27 cellular contexts compared by ENCODE assay signal in the genomic region with DNA sequence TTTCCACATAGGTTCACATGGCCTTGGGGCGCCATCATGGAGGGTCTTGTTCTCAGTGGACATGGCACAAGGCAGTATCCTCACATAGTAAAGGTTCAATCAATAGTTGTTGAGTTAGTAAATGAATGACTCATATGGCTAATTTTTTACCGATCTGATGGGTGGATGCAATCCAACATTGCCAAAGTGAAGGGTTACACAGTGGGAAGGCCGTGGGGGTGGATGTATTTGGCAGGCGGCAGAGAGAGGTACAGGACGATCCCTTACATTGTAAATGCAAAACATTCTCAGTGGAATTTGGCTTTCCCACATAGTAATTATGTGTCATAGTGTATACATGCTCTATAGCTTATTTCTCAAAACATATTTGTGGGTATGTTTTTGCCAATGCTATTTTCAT. TPM values are rescaled to one million over a fixed set of nuclear protein-coding genes. Genes with fewer than 3 reads are reported as not detected.
DNase-seq lines count a peak whose midpoint lies in the region; ATAC-seq and TF ChIP-seq lines count a peak whose summit lies in the region.
"Had no signal": no experiment of that assay in that cellular context is flagged by ENCODE, and none has a peak within 500 bp of the region (broad histone marks: within the 10 kb centered on the region; RNA-seq: fewer than 3 reads in every experiment).

No MANE protein-coding gene starts in this region.

- H2BK5ac ChIP-seq in mesenchymal stem cell (ENCODE audit: low read depth, low read length, poor library complexity, severe bottlenecking): no peak overlapping the region

- H3K27ac Mint-ChIP-seq in activated CD8-positive, alpha-beta memory T cell treated with anti-CD3 and anti-CD28 coated beads, Interleukin-2, amount 10 ng/mL, durations not matched to agents 7 days and 5 days: no peak overlapping the region
- H3K27ac Mint-ChIP-seq: activated naive CD4-positive, alpha-beta T cell treated with anti-CD3 and anti-CD28 coated beads, Interleukin-2, amount 10 ng/mL, durations not matched to agents 7 days and 5 days; effector memory CD8-positive, alpha-beta T cell; naive thymus-derived CD8-positive, alpha-beta T cell had no signal

- peak; percentile 39 for DNase-seq in AG04450 (ENCODE audit: low read depth, low spot score)
- peak; percentile 68 for DNase-seq in PC-3
- peak; percentile 73 for DNase-seq in choroid plexus epithelial cell (ENCODE audit: low read depth)
- no peak for DNase-seq in mesenchymal stem cell
- DNase-seq in activated CD8-positive, alpha-beta memory T cell treated with anti-CD3 and anti-CD28 coated beads, Interleukin-2, amount 10 ng/mL, durations not matched to agents 7 days and 5 days: no peak
- no peak for DNase-seq in NCI-H510A treated with DMSO at 0.1 percent for 48 hours (lab: John Stamatoyannopoulos, UW)
- no peak for DNase-seq in NK-92 treated with Interleukin-12 subunit alpha and Interleukin-12 subunit beta, amount 100 ng/mL, for 24 hours (lab: John Stamatoyannopoulos, UW)
- DNase-seq: activated CD4-positive, alpha-beta T cell treated with anti-CD3 and anti-CD28 coated beads for 1 hour; activated naive CD4-positive, alpha-beta T cell treated with anti-CD3 and anti-CD28 coated beads, Interleukin-2, amount 10 ng/mL, durations not matched to agents 7 days and 5 days; activated T-cell treated with anti-CD3 and anti-CD28 coated beads, Interleukin-2, amount 50 U/mL, for 48 hours; aorta; Calu3; colonic mucosa; effector memory CD8-positive, alpha-beta T cell; left cardiac atrium; naive thymus-derived CD8-positive, alpha-beta T cell; NCI-H1092 treated with DMSO at 0.1 percent for 48 hours; NCI-H2081; ovary; PC-9; right cardiac atrium had no signal

- H2AFZ ChIP-seq in PC-3 (ENCODE audit: low read length) (no peak overlapping the region), mesenchymal stem cell (ENCODE audit: low read depth, low read length) (no peak overlapping the region)
- H2AFZ ChIP-seq: PC-9 had no signal

- peak overlapping the region; percentile 17 for H2AK5ac ChIP-seq in mesenchymal stem cell (ENCODE audit: low read length, severe bottlenecking)

- no peaks in the 10 kb centered on the region for H3K27me3 ChIP-seq in AG04450 (ENCODE audit: control insufficient read depth, insufficient read depth, low read length)
- no peaks in the 10 kb centered on the region for H3K27me3 ChIP-seq in PC-3 (ENCODE audit: low read length)
- H3K27me3 ChIP-seq in mesenchymal stem cell (ENCODE audit: control insufficient read depth in 1 of 2, insufficient read depth in 1 of 2, low read length in 2 of 2): no peaks in the 10 kb centered on the region
- H3K27me3 ChIP-seq: colonic mucosa, esophagus muscularis mucosa, ovary, SJSA1 had no signal

- H3K4ac ChIP-seq in mesenchymal stem cell (ENCODE audit: low read depth in 1 of 2, low read length in 2 of 2): no peak overlapping the region

- WGBS in mesenchymal stem cell: 98% methylated on average over 2 of the region's 5 CpGs

- H3K9ac ChIP-seq in PC-3 (ENCODE audit: low read length) (no peak overlapping the region), mesenchymal stem cell (ENCODE audit: low read length) (no peak overlapping the region)
- H3K9ac ChIP-seq: BLaER1 treated with 17β-estradiol and CSF1 and Interleukin-3, amounts not matched to agents 10 nM and 100 nM had no signal

- H3K18ac ChIP-seq in mesenchymal stem cell (ENCODE audit: low read depth in 1 of 2, low read length in 2 of 2): no peak overlapping the region

- no peaks in the 10 kb centered on the region for H3K9me3 Mint-ChIP-seq in activated CD8-positive, alpha-beta memory T cell treated with anti-CD3 and anti-CD28 coated beads, Interleukin-2, amount 10 ng/mL, durations not matched to agents 7 days and 5 days (ENCODE audit: low read depth)
- H3K9me3 Mint-ChIP-seq: activated naive CD4-positive, alpha-beta T cell treated with anti-CD3 and anti-CD28 coated beads, Interleukin-2, amount 10 ng/mL, durations not matched to agents 7 days and 5 days; effector memory CD8-positive, alpha-beta T cell; naive thymus-derived CD8-positive, alpha-beta T cell had no signal

- no TSS peak for BruUV-seq in PC-3 (replicated peaks; lab: Mats Ljungman, UMichigan)

- intact Hi-C loops in PC-3 (cut with micrococcal nuclease): loop anchor here (5.0 kb wide), 1 partner anchor 293 kb away; no protein-coding TSS in a partner anchor

- no peak overlapping the region for H2BK15ac ChIP-seq in mesenchymal stem cell (ENCODE audit: low read depth, poor library complexity, severe bottlenecking)

- H3K79me2 ChIP-seq in PC-3 (ENCODE audit: low read length): no peaks in the 10 kb centered on the region

- H2BK12ac ChIP-seq in mesenchymal stem cell (ENCODE audit: low read length in 2 of 2): no peak overlapping the region

- POLR2A ChIA-PET in AG04450 (lab: Yijun Ruan, JAX): no interaction called here
- POLR2A ChIA-PET in PC-3 (lab: Charles Lee; ENCODE audit: unreplicated experiment): no interaction called here

- H3K4me1 ChIP-seq in PC-3 (ENCODE audit: insufficient read depth, low read length) (0 out of 2 replicates have a peak, but pooled peaks cover 10% of the 10 kb centered on the region), mesenchymal stem cell (ENCODE audit: control insufficient read depth, insufficient read depth, low read depth, low read length) (peaks cover 2% of the 10 kb centered on the region)
- H3K4me1 ChIP-seq: BLaER1 treated with 17β-estradiol and CSF1 and Interleukin-3, amounts not matched to agents 10 nM and 100 nM; colonic mucosa; esophagus muscularis mucosa; SJSA1 had no signal

- H3K36me3 Mint-ChIP-seq in activated CD8-positive, alpha-beta memory T cell treated with anti-CD3 and anti-CD28 coated beads, Interleukin-2, amount 10 ng/mL, durations not matched to agents 7 days and 5 days: no peaks in the 10 kb centered on the region
- H3K36me3 Mint-ChIP-seq: activated naive CD4-positive, alpha-beta T cell treated with anti-CD3 and anti-CD28 coated beads, Interleukin-2, amount 10 ng/mL, durations not matched to agents 7 days and 5 days had no signal

- no peaks in the 10 kb centered on the region for H4K20me1 ChIP-seq in PC-3 (ENCODE audit: low read length)
- H4K20me1 ChIP-seq: BLaER1 treated with 17β-estradiol and CSF1 and Interleukin-3, amounts not matched to agents 10 nM and 100 nM had no signal

- no peak overlapping the region for H2BK120ac ChIP-seq in mesenchymal stem cell (ENCODE audit: low read depth, low read length)

- no peak overlapping the region for H3K23ac ChIP-seq in mesenchymal stem cell (ENCODE audit: low read length in 2 of 2)

- no peaks in the 10 kb centered on the region for H3K4me1 Mint-ChIP-seq in activated CD8-positive, alpha-beta memory T cell treated with anti-CD3 and anti-CD28 coated beads, Interleukin-2, amount 10 ng/mL, durations not matched to agents 7 days and 5 days
- H3K4me1 Mint-ChIP-seq: activated naive CD4-positive, alpha-beta T cell treated with anti-CD3 and anti-CD28 coated beads, Interleukin-2, amount 10 ng/mL, durations not matched to agents 7 days and 5 days had no signal

- H3K27ac ChIP-seq in AG04450 (ENCODE audit: low read depth, low read length) (no peak overlapping the region), PC-3 (ENCODE audit: low read length) (peak overlapping the region; percentile 16; the same call in 1 of the 2 replicates), mesenchymal stem cell (ENCODE audit: low read length, poor library complexity, severe bottlenecking) (peak overlapping the region; percentile 35)
- H3K27ac ChIP-seq: A549; BLaER1 treated with 17β-estradiol and CSF1 and Interleukin-3, amounts not matched to agents 10 nM and 100 nM; colonic mucosa; esophagus muscularis mucosa; ovary; PC-9; SJSA1 had no signal

- H3K4me3 Mint-ChIP-seq in activated CD8-positive, alpha-beta memory T cell treated with anti-CD3 and anti-CD28 coated beads, Interleukin-2, amount 10 ng/mL, durations not matched to agents 7 days and 5 days: no peak overlapping the region
- H3K4me3 Mint-ChIP-seq: activated naive CD4-positive, alpha-beta T cell treated with anti-CD3 and anti-CD28 coated beads, Interleukin-2, amount 10 ng/mL, durations not matched to agents 7 days and 5 days; effector memory CD8-positive, alpha-beta T cell; naive thymus-derived CD8-positive, alpha-beta T cell had no signal

- H3K36me3 ChIP-seq in PC-3 (ENCODE audit: low read depth, low read length) (no peaks in the 10 kb centered on the region), mesenchymal stem cell (ENCODE audit: control insufficient read depth in 1 of 2, insufficient read depth in 2 of 2, low read depth in 1 of 2, low read length in 2 of 2) (no peaks in the 10 kb centered on the region)
- H3K36me3 ChIP-seq: BLaER1 treated with 17β-estradiol and CSF1 and Interleukin-3, amounts not matched to agents 10 nM and 100 nM; colonic mucosa; esophagus muscularis mucosa; ovary; SJSA1 had no signal

- no peaks in the 10 kb centered on the region for H3K9me3 ChIP-seq in AG04450 (ENCODE audit: control insufficient read depth, insufficient read depth, low read length)
- no peaks in the 10 kb centered on the region for H3K9me3 ChIP-seq in PC-3 (ENCODE audit: low read length)
- H3K9me3 ChIP-seq in mesenchymal stem cell (ENCODE audit: control insufficient read depth, low read length): no peaks in the 10 kb centered on the region
- H3K9me3 ChIP-seq: A549; BLaER1 treated with 17β-estradiol and CSF1 and Interleukin-3, amounts not matched to agents 10 nM and 100 nM; colonic mucosa; esophagus muscularis mucosa; ovary; SJSA1 had no signal

- no peaks in the 10 kb centered on the region for H3K79me1 ChIP-seq in mesenchymal stem cell (replicated peaks; ENCODE audit: low read length, poor library complexity, severe bottlenecking)

- H4K8ac ChIP-seq in mesenchymal stem cell (ENCODE audit: low read length): no peak overlapping the region

- CTCF ChIA-PET in AG04450 (lab: Charles Lee): no interaction called here
- CTCF ChIA-PET in PC-3 (lab: Charles Lee): no interaction called here
- CTCF ChIA-PET in activated CD8-positive, alpha-beta memory T cell treated with anti-CD3 and anti-CD28 coated beads, Interleukin-2, amount 10 ng/mL, durations not matched to agents 7 days and 5 days (lab: Charles Lee): no interaction called here

- TF ChIP-seq CTCF in AG04450 (IDR thresholded peaks at IDR 0.05; ENCODE audit: low read depth, low read length) (no peak), PC-3 (conservative IDR thresholded peaks at IDR 0.05; ENCODE audit: low read depth, low read length) (no peak), choroid plexus epithelial cell (conservative IDR thresholded peaks at IDR 0.05; ENCODE audit: low read depth, low read length) (no peak)

- H3K4me3 ChIP-seq in AG04450 (ENCODE audit: low read depth, low read length) (no peak overlapping the region), PC-3 (ENCODE audit: low read length) (no peak overlapping the region), choroid plexus epithelial cell (ENCODE audit: low read depth, low read length) (no peak overlapping the region), mesenchymal stem cell (ENCODE audit: insufficient read depth in 1 of 2, low read depth in 1 of 2, low read length in 2 of 2) (no peak overlapping the region)
- H3K4me3 ChIP-seq: A549; BLaER1 treated with 17β-estradiol and CSF1 and Interleukin-3, amounts not matched to agents 10 nM and 100 nM; colonic mucosa; esophagus muscularis mucosa; ovary; PC-9; SJSA1 had no signal

- no peaks in the 10 kb centered on the region for H3K9me2 ChIP-seq in PC-3 (replicated peaks; ENCODE audit: low read length)

- H4K91ac ChIP-seq in mesenchymal stem cell (ENCODE audit: low read length): no peak overlapping the region

- H3F3A ChIP-seq in PC-3 (ENCODE audit: low read length, unreplicated experiment): no peaks in the 10 kb centered on the region

- peaks cover 16% of the 10 kb centered on the region for H3K27me3 Mint-ChIP-seq in activated CD8-positive, alpha-beta memory T cell treated with anti-CD3 and anti-CD28 coated beads, Interleukin-2, amount 10 ng/mL, durations not matched to agents 7 days and 5 days

- peak; percentile 43 for ATAC-seq in PC-3
- ATAC-seq in activated CD8-positive, alpha-beta memory T cell treated with anti-CD3 and anti-CD28 coated beads, Interleukin-2, amount 10 ng/mL, durations not matched to agents 7 days and 5 days: no peak
- no peak for ATAC-seq in HG03097 (IDR thresholded peaks at IDR 0.05; ENCODE audit: low FRiP score, unreplicated experiment)
- ATAC-seq: A549; effector memory CD8-positive, alpha-beta T cell; left cardiac atrium; naive thymus-derived CD8-positive, alpha-beta T cell had no signal

- H3K4me2 ChIP-seq in PC-3 (ENCODE audit: low read length) (0 out of 2 replicates have a peak overlapping the region, but pooled peaks have one; percentile 4), mesenchymal stem cell (ENCODE audit: low read length, poor library complexity, severe bottlenecking) (peak overlapping the region; percentile 17)
- H3K4me2 ChIP-seq: A549; BLaER1 treated with 17β-estradiol and CSF1 and Interleukin-3, amounts not matched to agents 10 nM and 100 nM; PC-9 had no signal

- H3K14ac ChIP-seq in mesenchymal stem cell (ENCODE audit: low read length in 2 of 2): no peak overlapping the region

RNA-seq across cellular contexts. Expression of a gene that starts 21.0 kb away (rescaled TPM):
- 17.4 and 17.5 TPM in 2 replicates for polyA plus RNA-seq in AG04450 (2011; rRNA removed)
- 29.4 and 31.0 TPM in 2 replicates for polyA minus RNA-seq in AG04450 (2011; rRNA and poly(A)+ RNA removed)
- not detected in 2 replicates for total RNA-seq in PC-3 (2014; rRNA removed)
- 0.98 TPM for polyA plus RNA-seq in mesenchymal stem cell (2013, experiment 1 of 2)
- polyA plus RNA-seq in mesenchymal stem cell (2013, experiment 2 of 2): 1.4 TPM
- 1 to 10 TPM in 1 of 2 experiments, under 1 TPM in 1; 0.38 to 3.5 TPM for total RNA-seq in activated CD8-positive, alpha-beta memory T cell treated with anti-CD3 and anti-CD28 coated beads, Interleukin-2, amount 10 ng/mL, durations not matched to agents 7 days and 5 days
- total RNA-seq: H1, SJSA1 had no signal
- polyA plus RNA-seq: H1 had no signal

Comparison
In these comparisons a context has a peak if more than half of its experiments do, and no peak if none do; other contexts are left out.
1. DNase-seq: peak in AG04450 (single experiment), PC-3 (single experiment) and choroid plexus epithelial cell (single experiment); none in mesenchymal stem cell (single experiment), activated CD8-positive, alpha-beta memory T cell treated with anti-CD3 and anti-CD28 coated beads, Interleukin-2, amount 10 ng/mL, durations not matched to agents 7 days and 5 days (single experiment), NCI-H510A treated with DMSO at 0.1 percent for 48 hours (single experiment) and NK-92 treated with Interleukin-12 subunit alpha and Interleukin-12 subunit beta, amount 100 ng/mL, for 24 hours (single experiment).